ENCODE assay signal across 1 cellular context in genomic region chr13:45434556-45435371, GRCh38.
A peak's percentile ranks its signal among the peaks of the same experiment; 100 is the strongest.
TF ChIP-seq lines count a peak whose summit lies in the region.

No MANE protein-coding gene starts in this region.

TF ChIP-seq in HepG2, 621 proteins besides CTCF, POLR2A, EP300 and RAD21 (continued from another document and continues in another):
- peak; percentile 46; the same call in 1 of the 2 replicates for TF ChIP-seq SIN3A (IDR thresholded peaks at IDR 0.05; ENCODE audit: borderline replicate concordance, low read depth, low read length)
- no peak for TF ChIP-seq RFXAP (CRISPR knock-in tag; IDR thresholded peaks at IDR 0.05; ENCODE audit: borderline replicate concordance)
- TF ChIP-seq ZMYM3 (CRISPR knock-in tag; IDR thresholded peaks at IDR 0.05) = peak; percentile 9; the same call in 1 of the 2 replicates
- TF ChIP-seq, protein P1, sequence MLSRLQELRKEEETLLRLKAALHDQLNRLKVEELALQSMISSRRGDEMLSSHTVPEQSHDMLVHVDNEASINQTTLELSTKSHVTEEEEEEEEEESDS (CRISPR knock-in tag; IDR thresholded peaks at IDR 0.05; ENCODE audit: borderline replicate concordance) = no peak
- TF ChIP-seq MXD3 (CRISPR knock-in tag; IDR thresholded peaks at IDR 0.05) = no peak
- peak; percentile 60 for TF ChIP-seq ASH2L (IDR thresholded peaks at IDR 0.05; ENCODE audit: insufficient read length, low read depth, low read length)
- TF ChIP-seq TCF7L2 (IDR thresholded peaks at IDR 0.05; ENCODE audit: low read depth, low read length) = no peak
- TF ChIP-seq ZNF276 (CRISPR knock-in tag; IDR thresholded peaks at IDR 0.05; ENCODE audit: low read depth) = no peak
- TF ChIP-seq, protein P2, sequence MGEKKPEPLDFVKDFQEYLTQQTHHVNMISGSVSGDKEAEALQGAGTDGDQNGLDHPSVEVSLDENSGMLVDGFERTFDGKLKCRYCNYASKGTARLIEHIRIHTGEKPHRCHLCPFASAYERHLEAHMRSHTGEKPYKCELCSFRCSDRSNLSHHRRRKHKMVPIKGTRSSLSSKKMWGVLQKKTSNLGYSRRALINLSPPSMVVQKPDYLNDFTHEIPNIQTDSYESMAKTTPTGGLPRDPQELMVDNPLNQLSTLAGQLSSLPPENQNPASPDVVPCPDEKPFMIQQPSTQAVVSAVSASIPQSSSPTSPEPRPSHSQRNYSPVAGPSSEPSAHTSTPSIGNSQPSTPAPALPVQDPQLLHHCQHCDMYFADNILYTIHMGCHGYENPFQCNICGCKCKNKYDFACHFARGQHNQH (CRISPR knock-in tag; IDR thresholded peaks at IDR 0.05) = peak; percentile 68
- no peak for TF ChIP-seq CAMTA2 (CRISPR knock-in tag; IDR thresholded peaks at IDR 0.05; ENCODE audit: borderline replicate concordance)
- no peak for TF ChIP-seq ZBTB49 (CRISPR knock-in tag; IDR thresholded peaks at IDR 0.05; ENCODE audit: borderline replicate concordance)
- TF ChIP-seq HMG20A (CRISPR knock-in tag; IDR thresholded peaks at IDR 0.05; ENCODE audit: borderline replicate concordance) = peak; percentile 61; the same call in 1 of the 2 replicates
- no peak for TF ChIP-seq CCDC6 (CRISPR knock-in tag; IDR thresholded peaks at IDR 0.05)
- no peak for TF ChIP-seq SIX4 (CRISPR knock-in tag; IDR thresholded peaks at IDR 0.05)
- TF ChIP-seq, protein P3, sequence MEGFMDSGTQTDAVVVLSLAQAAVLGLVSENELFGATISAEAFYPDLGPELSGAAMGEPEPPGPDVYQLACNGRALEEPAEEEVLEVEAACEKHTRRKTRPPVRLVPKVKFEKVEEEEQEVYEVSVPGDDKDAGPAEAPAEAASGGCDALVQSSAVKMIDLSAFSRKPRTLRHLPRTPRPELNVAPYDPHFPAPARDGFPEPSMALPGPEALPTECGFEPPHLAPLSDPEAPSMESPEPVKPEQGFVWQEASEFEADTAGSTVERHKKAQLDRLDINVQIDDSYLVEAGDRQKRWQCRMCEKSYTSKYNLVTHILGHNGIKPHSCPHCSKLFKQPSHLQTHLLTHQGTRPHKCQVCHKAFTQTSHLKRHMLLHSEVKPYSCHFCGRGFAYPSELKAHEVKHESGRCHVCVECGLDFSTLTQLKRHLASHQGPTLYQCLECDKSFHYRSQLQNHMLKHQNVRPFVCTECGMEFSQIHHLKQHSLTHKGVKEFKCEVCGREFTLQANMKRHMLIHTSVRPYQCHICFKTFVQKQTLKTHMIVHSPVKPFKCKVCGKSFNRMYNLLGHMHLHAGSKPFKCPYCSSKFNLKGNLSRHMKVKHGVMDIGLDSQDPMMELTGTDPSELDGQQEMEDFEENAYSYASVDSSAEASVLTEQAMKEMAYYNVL (CRISPR knock-in tag; IDR thresholded peaks at IDR 0.05; ENCODE audit: borderline replicate concordance) = no peak
- TF ChIP-seq, protein P4, sequence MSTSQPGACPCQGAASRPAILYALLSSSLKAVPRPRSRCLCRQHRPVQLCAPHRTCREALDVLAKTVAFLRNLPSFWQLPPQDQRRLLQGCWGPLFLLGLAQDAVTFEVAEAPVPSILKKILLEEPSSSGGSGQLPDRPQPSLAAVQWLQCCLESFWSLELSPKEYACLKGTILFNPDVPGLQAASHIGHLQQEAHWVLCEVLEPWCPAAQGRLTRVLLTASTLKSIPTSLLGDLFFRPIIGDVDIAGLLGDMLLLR (CRISPR knock-in tag; IDR thresholded peaks at IDR 0.05) = no peak
- TF ChIP-seq SRSF9 (IDR thresholded peaks at IDR 0.05; ENCODE audit: borderline replicate concordance, insufficient read depth, low read depth, low read length, poor library complexity, severe bottlenecking) = no peak
- TF ChIP-seq, protein P5, sequence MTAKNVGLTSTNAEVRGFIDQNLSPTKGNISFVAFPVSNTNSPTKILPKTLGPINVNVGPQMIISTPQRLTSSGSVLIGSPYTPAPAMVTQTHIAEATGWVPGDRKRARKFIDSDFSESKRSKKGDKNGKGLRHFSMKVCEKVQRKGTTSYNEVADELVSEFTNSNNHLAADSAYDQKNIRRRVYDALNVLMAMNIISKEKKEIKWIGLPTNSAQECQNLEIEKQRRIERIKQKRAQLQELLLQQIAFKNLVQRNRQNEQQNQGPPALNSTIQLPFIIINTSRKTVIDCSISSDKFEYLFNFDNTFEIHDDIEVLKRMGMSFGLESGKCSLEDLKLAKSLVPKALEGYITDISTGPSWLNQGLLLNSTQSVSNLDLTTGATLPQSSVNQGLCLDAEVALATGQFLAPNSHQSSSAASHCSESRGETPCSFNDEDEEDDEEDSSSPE (CRISPR knock-in tag; IDR thresholded peaks at IDR 0.05) = no peak
- peak; percentile 72; the same call in 1 of the 2 replicates for TF ChIP-seq ZNF503 (CRISPR knock-in tag; IDR thresholded peaks at IDR 0.05)
- TF ChIP-seq RNF2 (conservative IDR thresholded peaks at IDR 0.05; ENCODE audit: low read depth) = no peak
- TF ChIP-seq ZSCAN9 (CRISPR knock-in tag; IDR thresholded peaks at IDR 0.05; ENCODE audit: borderline replicate concordance) = no peak; the same call in 1 of the 2 replicates
- TF ChIP-seq ZBTB42 (CRISPR knock-in tag; IDR thresholded peaks at IDR 0.05) = no peak
- TF ChIP-seq, protein P6, sequence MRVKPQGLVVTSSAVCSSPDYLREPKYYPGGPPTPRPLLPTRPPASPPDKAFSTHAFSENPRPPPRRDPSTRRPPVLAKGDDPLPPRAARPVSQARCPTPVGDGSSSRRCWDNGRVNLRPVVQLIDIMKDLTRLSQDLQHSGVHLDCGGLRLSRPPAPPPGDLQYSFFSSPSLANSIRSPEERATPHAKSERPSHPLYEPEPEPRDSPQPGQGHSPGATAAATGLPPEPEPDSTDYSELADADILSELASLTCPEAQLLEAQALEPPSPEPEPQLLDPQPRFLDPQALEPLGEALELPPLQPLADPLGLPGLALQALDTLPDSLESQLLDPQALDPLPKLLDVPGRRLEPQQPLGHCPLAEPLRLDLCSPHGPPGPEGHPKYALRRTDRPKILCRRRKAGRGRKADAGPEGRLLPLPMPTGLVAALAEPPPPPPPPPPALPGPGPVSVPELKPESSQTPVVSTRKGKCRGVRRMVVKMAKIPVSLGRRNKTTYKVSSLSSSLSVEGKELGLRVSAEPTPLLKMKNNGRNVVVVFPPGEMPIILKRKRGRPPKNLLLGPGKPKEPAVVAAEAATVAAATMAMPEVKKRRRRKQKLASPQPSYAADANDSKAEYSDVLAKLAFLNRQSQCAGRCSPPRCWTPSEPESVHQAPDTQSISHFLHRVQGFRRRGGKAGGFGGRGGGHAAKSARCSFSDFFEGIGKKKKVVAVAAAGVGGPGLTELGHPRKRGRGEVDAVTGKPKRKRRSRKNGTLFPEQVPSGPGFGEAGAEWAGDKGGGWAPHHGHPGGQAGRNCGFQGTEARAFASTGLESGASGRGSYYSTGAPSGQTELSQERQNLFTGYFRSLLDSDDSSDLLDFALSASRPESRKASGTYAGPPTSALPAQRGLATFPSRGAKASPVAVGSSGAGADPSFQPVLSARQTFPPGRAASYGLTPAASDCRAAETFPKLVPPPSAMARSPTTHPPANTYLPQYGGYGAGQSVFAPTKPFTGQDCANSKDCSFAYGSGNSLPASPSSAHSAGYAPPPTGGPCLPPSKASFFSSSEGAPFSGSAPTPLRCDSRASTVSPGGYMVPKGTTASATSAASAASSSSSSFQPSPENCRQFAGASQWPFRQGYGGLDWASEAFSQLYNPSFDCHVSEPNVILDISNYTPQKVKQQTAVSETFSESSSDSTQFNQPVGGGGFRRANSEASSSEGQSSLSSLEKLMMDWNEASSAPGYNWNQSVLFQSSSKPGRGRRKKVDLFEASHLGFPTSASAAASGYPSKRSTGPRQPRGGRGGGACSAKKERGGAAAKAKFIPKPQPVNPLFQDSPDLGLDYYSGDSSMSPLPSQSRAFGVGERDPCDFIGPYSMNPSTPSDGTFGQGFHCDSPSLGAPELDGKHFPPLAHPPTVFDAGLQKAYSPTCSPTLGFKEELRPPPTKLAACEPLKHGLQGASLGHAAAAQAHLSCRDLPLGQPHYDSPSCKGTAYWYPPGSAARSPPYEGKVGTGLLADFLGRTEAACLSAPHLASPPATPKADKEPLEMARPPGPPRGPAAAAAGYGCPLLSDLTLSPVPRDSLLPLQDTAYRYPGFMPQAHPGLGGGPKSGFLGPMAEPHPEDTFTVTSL (CRISPR knock-in tag; IDR thresholded peaks at IDR 0.05; ENCODE audit: borderline replicate concordance) = peak; percentile 24; the same call in 1 of the 2 replicates
- no peak for TF ChIP-seq MAFK (conservative IDR thresholded peaks at IDR 0.05 in 1 of 2, IDR thresholded peaks at IDR 0.05 in 1 of 2; ENCODE audit: low read length in 2 of 2)
- no peak for TF ChIP-seq E2F2 (CRISPR knock-in tag; IDR thresholded peaks at IDR 0.05; ENCODE audit: borderline replicate concordance)
- no peak; the same call in 1 of the 2 replicates for TF ChIP-seq ZNF331 (CRISPR knock-in tag; IDR thresholded peaks at IDR 0.05)
- TF ChIP-seq LCORL (IDR thresholded peaks at IDR 0.05) = no peak
- 0 out of 2 replicates have a peak, but pooled peaks have one; percentile 7 for TF ChIP-seq LCORL (CRISPR knock-in tag; IDR thresholded peaks at IDR 0.05)
- no peak for TF ChIP-seq MYC (CRISPR knock-in tag; IDR thresholded peaks at IDR 0.05; ENCODE audit: borderline replicate concordance)
- no peak for TF ChIP-seq PAX8 (CRISPR knock-in tag; IDR thresholded peaks at IDR 0.05; ENCODE audit: borderline replicate concordance)
